In genomic region chr4:30720656-30721352, GRCh38 we compare ENCODE assay signal across 8 cellular contexts. TPM values are rescaled to one million over a fixed set of nuclear protein-coding genes. Genes with fewer than 3 reads are reported as not detected.
A peak's percentile ranks its signal among the peaks of the same experiment; 100 is the strongest.
DNase-seq lines count a peak whose midpoint lies in the region; ATAC-seq and TF ChIP-seq lines count a peak whose summit lies in the region.

No MANE protein-coding gene starts in this region.

- TF ChIP-seq CTCF in liver (IDR thresholded peaks at IDR 0.05; ENCODE audit: low read depth, low read length, missing input control), result no peak

- ATAC-seq in GM18517 (IDR thresholded peaks at IDR 0.05; ENCODE audit: unreplicated experiment), result no peak

- H3K36me3 ChIP-seq in liver (ENCODE audit: control insufficient read depth in 4 of 4, insufficient read depth in 3 of 4, low read depth in 1 of 4, low read length in 3 of 4), result no peaks in the 10 kb centered on the region

- H3K4me3 ChIP-seq in liver (ENCODE audit: low read depth in 1 of 3, low read length in 3 of 3), result peak overlapping the region; percentile 26 to 55 (median 51)

- WGBS in liver, result 3% methylated on average over 51 of the region's 51 CpGs

- H3K27ac ChIP-seq in liver (ENCODE audit: low read depth in 1 of 2, low read length in 2 of 2) (peak overlapping the region; percentile 7 to 59), temporal lobe (ENCODE audit: low read depth, low read length) (peak overlapping the region; percentile 61)

- peaks cover 0 to 14% (median 7%) of the 10 kb centered on the region in 4 donors for H3K27me3 ChIP-seq in liver (ENCODE audit: control insufficient read depth in 4 of 4, insufficient read depth in 4 of 4, low read length in 3 of 4)

- H3K4me1 ChIP-seq in liver (ENCODE audit: control insufficient read depth in 4 of 4, insufficient read depth in 4 of 4, low read length in 3 of 4), result peaks cover 8 to 46% (median 27%) of the 10 kb centered on the region in 4 donors

- peaks cover 0 to 2% (median 0%) of the 10 kb centered on the region in 4 donors for H3K9me3 ChIP-seq in liver (ENCODE audit: control insufficient read depth in 4 of 4, low read length in 3 of 4)

- no peak for TF ChIP-seq RAD21 in liver (IDR thresholded peaks at IDR 0.05)

- no peak overlapping the region for H3K9ac ChIP-seq in liver (ENCODE audit: low read depth in 1 of 2, low read length in 2 of 2)

- DNase-seq in EH (ENCODE audit: low read depth) (peak; percentile 51), NCI-H69 (lab: John Stamatoyannopoulos, UW) (peak; percentile 43), dermis blood vessel endothelial cell (peak; percentile 18), NCI-H2171 treated with DMSO at 0.1 percent for 48 hours (lab: John Stamatoyannopoulos, UW) (no peak), SIG-M5 treated with dmso at 0.1 percent for 504 hours (lab: John Stamatoyannopoulos, UW; ENCODE audit: unreplicated experiment) (no peak)

TF ChIP-seq in liver, 16 proteins besides CTCF, POLR2A, EP300 and RAD21:
- TF ChIP-seq SP1 (IDR thresholded peaks at IDR 0.05) (no peak), HNF4G (IDR thresholded peaks at IDR 0.05) (no peak), FOXA2 (IDR thresholded peaks at IDR 0.05) (no peak), RXRA (IDR thresholded peaks at IDR 0.05) (no peak), MAX (IDR thresholded peaks at IDR 0.05) (no peak), FOXA1 (IDR thresholded peaks at IDR 0.05) (no peak), ATF3 (IDR thresholded peaks at IDR 0.05) (no peak), HNF4A (conservative IDR thresholded peaks at IDR 0.05) (no peak), NR2F2 (IDR thresholded peaks at IDR 0.05) (no peak), YY1 (IDR thresholded peaks at IDR 0.05) (no peak), TAF1 (conservative IDR thresholded peaks at IDR 0.05) (no peak)

RNA-seq across cellular contexts. Expression of gene PCDH7, which starts 0.6 kb away (rescaled TPM):
- 0.28 and 0.34 TPM in 2 replicates for total RNA-seq in dermis blood vessel endothelial cell
- 1 to 10 TPM; 1.3 to 3.0 TPM for total RNA-seq in liver
- polyA plus RNA-seq in liver, result under 1 TPM; 0.32 to 0.61 TPM
- 35.2 TPM for total RNA-seq in temporal lobe

Comparison
In these comparisons a context has a peak if more than half of its experiments do, and no peak if none do; other contexts are left out.
1. DNase-seq: peak in EH (single experiment), NCI-H69 (single experiment) and dermis blood vessel endothelial cell (single experiment); none in NCI-H2171 treated with DMSO at 0.1 percent for 48 hours (single experiment) and SIG-M5 treated with dmso at 0.1 percent for 504 hours (single experiment).